8 cellular contexts compared by ENCODE assay signal in the genomic region with DNA sequence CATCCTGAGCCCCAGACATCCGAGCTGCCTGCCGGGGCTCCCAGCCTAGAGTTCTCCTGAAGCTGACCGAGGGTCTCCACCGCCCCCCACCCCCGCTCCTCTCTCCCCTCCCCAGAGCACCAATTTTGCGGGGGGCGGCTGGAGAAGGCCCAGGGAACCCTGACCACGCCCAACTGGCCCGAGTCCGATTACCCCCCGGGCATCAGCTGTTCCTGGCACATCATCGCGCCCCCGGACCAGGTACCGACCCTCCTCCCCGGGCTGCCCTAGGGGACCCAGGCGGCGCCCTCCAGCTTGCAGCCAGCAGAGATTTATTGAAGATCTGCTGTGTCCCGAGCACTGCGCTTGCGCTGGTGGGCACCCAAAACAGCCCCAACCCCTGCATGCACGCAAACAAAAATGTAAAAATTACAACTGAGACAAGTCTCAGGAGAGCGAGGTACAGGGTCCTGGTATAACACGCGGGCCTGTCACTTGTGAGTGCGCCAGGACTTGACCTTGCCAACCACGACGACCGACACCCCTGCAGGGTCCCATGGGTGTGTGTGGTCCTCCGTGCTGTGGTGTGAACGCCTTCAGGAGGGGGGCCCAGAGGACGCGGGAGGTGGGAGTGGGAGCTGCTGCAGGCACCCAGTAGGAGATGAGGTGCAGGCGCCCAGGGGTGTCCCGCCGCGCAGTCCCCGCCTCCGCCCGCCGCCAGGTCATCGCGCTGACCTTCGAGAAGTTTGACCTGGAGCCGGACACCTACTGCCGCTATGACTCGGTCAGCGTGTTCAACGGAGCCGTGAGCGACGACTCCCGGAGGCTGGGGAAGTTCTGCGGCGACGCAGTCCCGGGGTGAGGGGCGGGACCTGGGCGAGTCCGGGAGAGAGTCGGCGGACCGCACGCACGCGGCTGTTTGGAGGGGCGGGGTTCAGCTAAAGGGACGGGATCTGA. TPM values are rescaled to one million over a fixed set of nuclear protein-coding genes. Genes with fewer than 3 reads are reported as not detected.
A peak's percentile ranks its signal among the peaks of the same experiment; 100 is the strongest.
DNase-seq lines count a peak whose midpoint lies in the region; ATAC-seq and TF ChIP-seq lines count a peak whose summit lies in the region.

No MANE protein-coding gene starts in this region.

- no peaks in the 10 kb centered on the region for H3K36me3 Mint-ChIP-seq in IgD-negative memory B cell
- no peaks in the 10 kb centered on the region for H3K36me3 Mint-ChIP-seq in activated naive CD8-positive, alpha-beta T cell treated with anti-CD3 and anti-CD28 coated beads, Interleukin-2, amount 50 U/mL, for 24 hours (ENCODE audit: low read depth)

- H3K9me3 Mint-ChIP-seq in IgD-negative memory B cell, result no peaks in the 10 kb centered on the region
- H3K9me3 Mint-ChIP-seq in activated naive CD8-positive, alpha-beta T cell treated with anti-CD3 and anti-CD28 coated beads, Interleukin-2, amount 50 U/mL, for 24 hours, result no peaks in the 10 kb centered on the region

- H3K27ac Mint-ChIP-seq in IgD-negative memory B cell, result peak overlapping the region in 2 of 3 donors; percentile 67 to 68
- no peak overlapping the region for H3K27ac Mint-ChIP-seq in activated naive CD8-positive, alpha-beta T cell treated with anti-CD3 and anti-CD28 coated beads, Interleukin-2, amount 50 U/mL, for 24 hours

- no peaks in the 10 kb centered on the region for H3K36me3 ChIP-seq in iPS-20b (ENCODE audit: insufficient read depth, low read depth, low read length)

- H3K9me3 ChIP-seq in AG04450 (ENCODE audit: control insufficient read depth, insufficient read depth, low read length) (no peaks in the 10 kb centered on the region; the same call in 1 of the 2 replicates), iPS-20b (ENCODE audit: insufficient read depth, low read depth, low read length) (no peaks in the 10 kb centered on the region)

- H3K4me1 ChIP-seq in iPS-20b (ENCODE audit: insufficient read depth, low read length), result peaks cover 21% of the 10 kb centered on the region; the same call in 1 of the 2 replicates

- no peak for ATAC-seq in activated naive CD8-positive, alpha-beta T cell treated with anti-CD3 and anti-CD28 coated beads, Interleukin-2, amount 50 U/mL, for 24 hours
- ATAC-seq in GM21529 (IDR thresholded peaks at IDR 0.05; ENCODE audit: unreplicated experiment) (no peak), GM18873 (IDR thresholded peaks at IDR 0.05; ENCODE audit: low FRiP score, unreplicated experiment) (no peak)

- DNase-seq in AG04450 (ENCODE audit: low read depth, low spot score), result no peak
- peak; percentile 61 for DNase-seq in activated naive CD8-positive, alpha-beta T cell treated with anti-CD3 and anti-CD28 coated beads, Interleukin-2, amount 50 U/mL, for 24 hours
- DNase-seq in stimulated activated CD8-positive, alpha-beta memory T cell treated with anti-CD3 and anti-CD28 coated beads, Interleukin-4, amount 100 ng/mL, for 48 hours, result peak; percentile 70
- DNase-seq in NCI-H446 (lab: John Stamatoyannopoulos, UW), result no peak

- CTCF ChIA-PET in AG04450 (lab: Charles Lee), result interaction anchor here (0.9 to 1.3 kb wide), 2 partner anchors 17 to 41 kb away, joined by 3 to 4 read pairs; no protein-coding TSS in a partner anchor

- POLR2A ChIA-PET in AG04450 (lab: Yijun Ruan, JAX), result interaction anchor here (1.5 to 3.9 kb wide), 2 partner anchors 19 to 68 kb away, joined by 4 to 18 read pairs; a partner anchor contains a TSS

- TF ChIP-seq CTCF in AG04450 (IDR thresholded peaks at IDR 0.05; ENCODE audit: low read depth, low read length), result no peak

- H3K27ac ChIP-seq in AG04450 (ENCODE audit: low read depth, low read length) (no peak overlapping the region), iPS-20b (ENCODE audit: low read length) (no peak overlapping the region)

- H3K9ac ChIP-seq in iPS-20b (ENCODE audit: low read depth, low read length), result peak overlapping the region; percentile 67; the same call in 1 of the 2 replicates

- H3K4me3 Mint-ChIP-seq in IgD-negative memory B cell, result peak overlapping the region; percentile 82 to 95 (median 93)
- H3K4me3 Mint-ChIP-seq in activated naive CD8-positive, alpha-beta T cell treated with anti-CD3 and anti-CD28 coated beads, Interleukin-2, amount 50 U/mL, for 24 hours, result peak overlapping the region; percentile 72

- H3K27me3 ChIP-seq in AG04450 (ENCODE audit: control insufficient read depth, insufficient read depth, low read length) (no peaks in the 10 kb centered on the region), iPS-20b (ENCODE audit: insufficient read depth, low read length) (peaks cover 19% of the 10 kb centered on the region)

- no peaks in the 10 kb centered on the region for H3K27me3 Mint-ChIP-seq in IgD-negative memory B cell
- peaks cover 5% of the 10 kb centered on the region for H3K27me3 Mint-ChIP-seq in activated naive CD8-positive, alpha-beta T cell treated with anti-CD3 and anti-CD28 coated beads, Interleukin-2, amount 50 U/mL, for 24 hours

- H3K4me3 ChIP-seq in AG04450 (ENCODE audit: low read depth, low read length), result peak overlapping the region; percentile 94
- H3K4me3 ChIP-seq in iPS-20b (ENCODE audit: low read length), result peak overlapping the region; percentile 67

- H3K4me1 Mint-ChIP-seq in IgD-negative memory B cell, result peaks cover 4 to 12% (median 6%) of the 10 kb centered on the region in 3 donors
- H3K4me1 Mint-ChIP-seq in activated naive CD8-positive, alpha-beta T cell treated with anti-CD3 and anti-CD28 coated beads, Interleukin-2, amount 50 U/mL, for 24 hours, result peaks cover 20% of the 10 kb centered on the region

RNA-seq across cellular contexts. Expression of a gene that starts 3.1 kb away (rescaled TPM):
- polyA plus RNA-seq in AG04450 (2011; rRNA removed), result 164 and 227 TPM in 2 replicates
- polyA minus RNA-seq in AG04450 (2011; rRNA and poly(A)+ RNA removed), result 37.1 and 50.6 TPM in 2 replicates
- polyA plus RNA-seq in IgD-negative memory B cell, result 0.98 TPM

RNA-seq across cellular contexts. Expression of a gene that starts 7.1 kb away (rescaled TPM):
- 9.1 and 10.0 TPM in 2 replicates for polyA plus RNA-seq in AG04450 (2011; rRNA removed)
- polyA minus RNA-seq in AG04450 (2011; rRNA and poly(A)+ RNA removed), result 4.0 and 4.8 TPM in 2 replicates
- polyA plus RNA-seq in IgD-negative memory B cell, result 14.4 TPM

RNA-seq across cellular contexts. Expression of a gene that starts 19.1 kb away (rescaled TPM):
- 0.29 and 0.33 TPM in 2 replicates for polyA plus RNA-seq in AG04450 (2011; rRNA removed)
- 0.35 and 2.1 TPM in 2 replicates for polyA minus RNA-seq in AG04450 (2011; rRNA and poly(A)+ RNA removed)
- polyA plus RNA-seq in IgD-negative memory B cell, result 0.36 TPM

RNA-seq across cellular contexts. Expression of a gene that starts 19.3 kb away (rescaled TPM):
- 11.3 and 12.9 TPM in 2 replicates for polyA plus RNA-seq in AG04450 (2011; rRNA removed)
- polyA minus RNA-seq in AG04450 (2011; rRNA and poly(A)+ RNA removed), result 16.2 and 22.0 TPM in 2 replicates
- polyA plus RNA-seq in IgD-negative memory B cell, result 160 TPM

RNA-seq across cellular contexts. Expression of a gene that starts 31.5 kb away (rescaled TPM):
- polyA plus RNA-seq in AG04450 (2011; rRNA removed) (not detected in 2 replicates), IgD-negative memory B cell (0.73 TPM)
- polyA minus RNA-seq in AG04450 (2011; rRNA and poly(A)+ RNA removed), result not detected in 2 replicates

Comparison
In these comparisons a context has a peak if more than half of its experiments do, and no peak if none do; other contexts are left out.
1. DNase-seq: peak in activated naive CD8-positive, alpha-beta T cell treated with anti-CD3 and anti-CD28 coated beads, Interleukin-2, amount 50 U/mL, for 24 hours (single experiment) and stimulated activated CD8-positive, alpha-beta memory T cell treated with anti-CD3 and anti-CD28 coated beads, Interleukin-4, amount 100 ng/mL, for 48 hours (single experiment); none in AG04450 (single experiment) and NCI-H446 (0 of 2).
2. RNA of a gene that starts 3.1 kb away (polyA plus RNA-seq): 164 to 227 TPM in AG04450; 0.98 TPM in IgD-negative memory B cell (single experiment); every median in the first group is over 10 times any median in the second.